In the genomic region with DNA sequence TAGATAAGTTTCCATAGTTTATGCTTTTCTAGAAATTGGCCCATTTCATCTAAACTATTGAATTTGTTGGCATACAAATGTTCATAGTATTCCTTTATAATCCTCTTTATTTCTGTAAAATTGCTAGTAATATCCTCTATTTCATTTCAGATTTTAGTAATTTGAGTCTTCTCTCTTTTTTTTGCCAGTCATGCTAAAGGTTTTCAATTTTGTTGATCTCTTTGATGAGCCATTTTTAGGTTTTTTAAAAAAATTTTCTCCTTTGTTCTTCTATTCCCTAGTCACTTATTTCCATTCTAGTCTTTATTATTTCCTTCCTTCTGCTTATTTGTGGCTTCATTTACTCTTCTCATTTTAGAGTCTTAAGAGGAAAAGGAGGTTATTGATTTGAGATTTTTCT, we compare ENCODE assay signal across 36 cellular contexts.
"Had no signal": no experiment of that assay in that cellular context is flagged by ENCODE, and none has a peak within 500 bp of the region (broad histone marks: within the 10 kb centered on the region; RNA-seq: fewer than 3 reads in every experiment).

No MANE protein-coding gene starts in this region.

- H3K4me3 Mint-ChIP-seq: activated B cell treated with CpG ODN at 0.5 μM for 24 hours; activated CD4-positive, alpha-beta memory T cell treated with anti-CD3 and anti-CD28 coated beads for 36 hours; activated CD4-positive, alpha-beta T cell treated with anti-CD3 and anti-CD28 coated beads, Interleukin-2, amount 10 ng/mL, durations not matched to agents 24 days and 14 days; activated CD8-positive, alpha-beta T cell treated with anti-CD3 and anti-CD28 coated beads for 36 hours; activated naive CD4-positive, alpha-beta T cell treated with anti-CD3 and anti-CD28 coated beads for 36 hours; activated naive CD8-positive, alpha-beta T cell; activated naive CD8-positive, alpha-beta T cell treated with anti-CD3 and anti-CD28 coated beads, Interleukin-2, amount 10 ng/mL, durations not matched to agents 7 days and 5 days; activated naive CD8-positive, alpha-beta T cell treated with anti-CD3 and anti-CD28 coated beads, Interleukin-2, amount 50 U/mL, for 24 hours; activated T-cell treated with anti-CD3 and anti-CD28 coated beads, Interleukin-2, amount 50 U/mL, for 4 hours; activated T-cell treated with anti-CD3 and anti-CD28 coated beads, Interleukin-2, amount 50 U/mL, for 72 hours; activated T-helper 1 cell treated with anti-CD3 and anti-CD28 coated beads, Interleukin-12 subunit alpha, Interleukin-12 subunit beta, Interleukin-2, Interleukin-4 antibody, amounts not matched to agents 30 ng/mL and 10 ng/mL and 1 ng/mL, durations not matched to agents 14 hours and 24 hours and 36 hours; activated T-helper 17 cell treated with anti-CD3 and anti-CD28 coated beads, Interleukin-2, amount 50 U/mL, for 72 hours; brain; T-helper 1 cell treated with Interleukin-12 subunit alpha and Interleukin-12 subunit beta and Interleukin-4 antibody, amounts not matched to agents 30 μg/mL and 1 μg/mL, for 36 hours; T-helper 2 cell treated with Interferon-gamma antibody and Interleukin-4, amounts not matched to agents 5 μg/mL and 100 μg/mL, for 36 hours had no signal

- H3K27me3 ChIP-seq: ascending aorta, colonic mucosa had no signal

- H3K4me1 ChIP-seq: ascending aorta, colonic mucosa had no signal

- H3K27ac Mint-ChIP-seq: activated B cell treated with CpG ODN at 0.5 μM for 24 hours; activated CD4-positive, alpha-beta memory T cell treated with anti-CD3 and anti-CD28 coated beads for 36 hours; activated CD4-positive, alpha-beta T cell treated with anti-CD3 and anti-CD28 coated beads, Interleukin-2, amount 10 ng/mL, durations not matched to agents 24 days and 14 days; activated CD8-positive, alpha-beta T cell treated with anti-CD3 and anti-CD28 coated beads for 36 hours; activated naive CD4-positive, alpha-beta T cell treated with anti-CD3 and anti-CD28 coated beads for 36 hours; activated naive CD8-positive, alpha-beta T cell; activated naive CD8-positive, alpha-beta T cell treated with anti-CD3 and anti-CD28 coated beads, Interleukin-2, amount 10 ng/mL, durations not matched to agents 7 days and 5 days; activated naive CD8-positive, alpha-beta T cell treated with anti-CD3 and anti-CD28 coated beads, Interleukin-2, amount 50 U/mL, for 24 hours; activated T-cell treated with anti-CD3 and anti-CD28 coated beads, Interleukin-2, amount 50 U/mL, for 72 hours; activated T-helper 1 cell treated with anti-CD3 and anti-CD28 coated beads, Interleukin-12 subunit alpha, Interleukin-12 subunit beta, Interleukin-2, Interleukin-4 antibody, amounts not matched to agents 30 ng/mL and 10 ng/mL and 1 ng/mL, durations not matched to agents 14 hours and 24 hours and 36 hours; activated T-helper 17 cell treated with anti-CD3 and anti-CD28 coated beads, Interleukin-2, amount 50 U/mL, for 72 hours; brain; T-helper 1 cell treated with Interleukin-12 subunit alpha and Interleukin-12 subunit beta and Interleukin-4 antibody, amounts not matched to agents 30 μg/mL and 1 μg/mL, for 36 hours; T-helper 2 cell treated with Interferon-gamma antibody and Interleukin-4, amounts not matched to agents 5 μg/mL and 100 μg/mL, for 36 hours had no signal

- H3K36me3 Mint-ChIP-seq: activated naive CD8-positive, alpha-beta T cell treated with anti-CD3 and anti-CD28 coated beads, Interleukin-2, amount 10 ng/mL, durations not matched to agents 7 days and 5 days; brain had no signal

- H3K9me3 ChIP-seq: colonic mucosa had no signal

- H3K27me3 Mint-ChIP-seq: activated B cell treated with CpG ODN at 0.5 μM for 24 hours; activated CD4-positive, alpha-beta memory T cell treated with anti-CD3 and anti-CD28 coated beads for 36 hours; activated CD8-positive, alpha-beta T cell treated with anti-CD3 and anti-CD28 coated beads for 36 hours; activated naive CD8-positive, alpha-beta T cell; activated naive CD8-positive, alpha-beta T cell treated with anti-CD3 and anti-CD28 coated beads, Interleukin-2, amount 10 ng/mL, durations not matched to agents 7 days and 5 days; activated T-helper 17 cell treated with anti-CD3 and anti-CD28 coated beads, Interleukin-2, amount 50 U/mL, for 72 hours; brain had no signal

- H3K36me3 ChIP-seq: ascending aorta, colonic mucosa had no signal

- DNase-seq: activated B cell treated with CpG ODN at 0.5 μM for 24 hours; activated CD4-positive, alpha-beta memory T cell treated with anti-CD3 and anti-CD28 coated beads for 36 hours; activated CD4-positive, alpha-beta T cell treated with anti-CD3 and anti-CD28 coated beads for 4 hours; activated CD4-positive, alpha-beta T cell treated with anti-CD3 and anti-CD28 coated beads, Interleukin-2, amount 10 ng/mL, durations not matched to agents 24 days and 14 days; activated CD4-positive, alpha-beta T cell treated with anti-CD3 and anti-CD28 coated beads, Interleukin-2, amount 50 U/mL, for 1 hour; activated CD4-positive, alpha-beta T cell treated with anti-CD3 and anti-CD28 coated beads, Interleukin-2, amount 50 U/mL, for 4 hours; activated CD4-positive, CD25-positive, alpha-beta regulatory T cell treated with anti-CD3 and anti-CD28 coated beads, Interleukin-2, amount 50 U/mL, for 72 hours; activated CD8-positive, alpha-beta memory T cell treated with anti-CD3 and anti-CD28 coated beads, Interleukin-2, amount 50 U/mL, for 4 hours; activated CD8-positive, alpha-beta T cell treated with anti-CD3 and anti-CD28 coated beads for 36 hours; activated effector memory CD4-positive, alpha-beta T cell treated with Interleukin-2 at 50 U/mL for 16 hours; activated gamma-delta T cell; activated naive CD4-positive, alpha-beta T cell treated with anti-CD3 and anti-CD28 coated beads for 36 hours; activated naive CD4-positive, alpha-beta T cell treated with anti-CD3 and anti-CD28 coated beads, Interleukin-2, amount 50 U/mL, for 16 hours; activated naive CD8-positive, alpha-beta T cell treated with anti-CD3 and anti-CD28 coated beads, Interleukin-2, amount 10 ng/mL, durations not matched to agents 7 days and 5 days; activated naive CD8-positive, alpha-beta T cell treated with anti-CD3 and anti-CD28 coated beads, Interleukin-2, amount 50 U/mL, for 24 hours; activated T-cell treated with anti-CD3 and anti-CD28 coated beads for 4 hours; activated T-cell treated with anti-CD3 and anti-CD28 coated beads, Interleukin-2, amount 50 U/mL, for 1 hour; activated T-cell treated with anti-CD3 and anti-CD28 coated beads, Interleukin-2, amount 50 U/mL, for 4 hours; activated T-cell treated with anti-CD3 and anti-CD28 coated beads, Interleukin-2, amount 50 U/mL, for 72 hours; amygdala; anterior cingulate cortex; central memory CD4-positive, alpha-beta T cell; cerebellar nuclear complex; colonic mucosa; T-helper 1 cell; T-helper 2 cell; T-helper 9 cell had no signal

- FAIRE-seq: TTC549 had no signal

- ATAC-seq: activated CD8-positive, alpha-beta T cell treated with anti-CD3 and anti-CD28 coated beads for 36 hours; activated naive CD8-positive, alpha-beta T cell treated with anti-CD3 and anti-CD28 coated beads, Interleukin-2, amount 50 U/mL, for 24 hours; activated T-cell treated with anti-CD3 and anti-CD28 coated beads, Interleukin-2, amount 50 U/mL, for 4 hours; activated T-cell treated with anti-CD3 and anti-CD28 coated beads, Interleukin-2, amount 50 U/mL, for 72 hours; activated T-helper 17 cell treated with anti-CD3 and anti-CD28 coated beads, Interleukin-2, amount 50 U/mL, for 72 hours had no signal

- H3K4me3 ChIP-seq: ascending aorta, colonic mucosa had no signal

- H3K4me1 Mint-ChIP-seq: activated B cell treated with CpG ODN at 0.5 μM for 24 hours; activated CD4-positive, alpha-beta T cell treated with anti-CD3 and anti-CD28 coated beads, Interleukin-2, amount 10 ng/mL, durations not matched to agents 24 days and 14 days; activated naive CD8-positive, alpha-beta T cell treated with anti-CD3 and anti-CD28 coated beads, Interleukin-2, amount 10 ng/mL, durations not matched to agents 7 days and 5 days; activated naive CD8-positive, alpha-beta T cell treated with anti-CD3 and anti-CD28 coated beads, Interleukin-2, amount 50 U/mL, for 24 hours; activated T-helper 17 cell treated with anti-CD3 and anti-CD28 coated beads, Interleukin-2, amount 50 U/mL, for 72 hours; brain had no signal

- H3K27ac ChIP-seq: ascending aorta, colonic mucosa, VCaP had no signal
